In genomic region chr3:13037458-13038117, GRCh38 we compare ENCODE assay signal across 33 cellular contexts.
"Had no signal": no experiment of that assay in that cellular context is flagged by ENCODE, and none has a peak within 500 bp of the region (broad histone marks: within the 10 kb centered on the region; RNA-seq: fewer than 3 reads in every experiment).

No MANE protein-coding gene starts in this region.

- H3K4me3 Mint-ChIP-seq: activated B cell treated with CpG ODN at 0.5 μM for 24 hours; activated CD4-positive, alpha-beta memory T cell treated with anti-CD3 and anti-CD28 coated beads, Interleukin-2, amount 10 ng/mL, durations not matched to agents 7 days and 5 days; activated CD8-positive, alpha-beta memory T cell treated with anti-CD3 and anti-CD28 coated beads, Interleukin-2, amount 10 ng/mL, durations not matched to agents 7 days and 5 days; activated naive CD8-positive, alpha-beta T cell treated with anti-CD3 and anti-CD28 coated beads, Interleukin-2, amount 10 ng/mL, durations not matched to agents 7 days and 5 days; activated T-cell treated with anti-CD3 and anti-CD28 coated beads, Interleukin-2, amount 50 U/mL, for 72 hours; activated T-helper 17 cell treated with anti-CD3 and anti-CD28 coated beads, Interleukin-2, amount 50 U/mL, for 72 hours had no signal

- H3K27me3 Mint-ChIP-seq: activated B cell treated with CpG ODN at 0.5 μM for 24 hours; activated CD8-positive, alpha-beta memory T cell treated with anti-CD3 and anti-CD28 coated beads, Interleukin-2, amount 10 ng/mL, durations not matched to agents 7 days and 5 days; activated naive CD8-positive, alpha-beta T cell treated with anti-CD3 and anti-CD28 coated beads, Interleukin-2, amount 10 ng/mL, durations not matched to agents 7 days and 5 days; activated T-helper 17 cell treated with anti-CD3 and anti-CD28 coated beads, Interleukin-2, amount 50 U/mL, for 72 hours had no signal

- DNase-seq: activated B cell treated with CpG ODN at 0.5 μM for 24 hours; activated CD4-positive, alpha-beta memory T cell treated with anti-CD3 and anti-CD28 coated beads, Interleukin-2, amount 10 ng/mL, durations not matched to agents 7 days and 5 days; activated CD4-positive, alpha-beta T cell treated with anti-CD3 and anti-CD28 coated beads for 48 hours; activated CD4-positive, CD25-positive, alpha-beta regulatory T cell treated with anti-CD3 and anti-CD28 coated beads, Interleukin-2, amount 50 U/mL, for 72 hours; activated CD8-positive, alpha-beta memory T cell treated with anti-CD3 and anti-CD28 coated beads for 24 hours; activated CD8-positive, alpha-beta memory T cell treated with anti-CD3 and anti-CD28 coated beads, Interleukin-2, amount 10 ng/mL, durations not matched to agents 7 days and 5 days; activated CD8-positive, alpha-beta memory T cell treated with anti-CD3 and anti-CD28 coated beads, Interleukin-2, amount 50 U/mL, for 48 hours; activated effector memory CD4-positive, alpha-beta T cell treated with anti-CD3 and anti-CD28 coated beads, Interleukin-2, amount 50 U/mL, for 16 hours; activated naive CD4-positive, alpha-beta T cell; activated naive CD4-positive, alpha-beta T cell treated with anti-CD3 and anti-CD28 coated beads, Interleukin-2, amount 50 U/mL, for 16 hours; activated naive CD8-positive, alpha-beta T cell treated with anti-CD3 and anti-CD28 coated beads, Interleukin-2, amount 10 ng/mL, durations not matched to agents 7 days and 5 days; activated T-cell treated with anti-CD3 and anti-CD28 coated beads, Interleukin-2, amount 50 U/mL, for 72 hours; amygdala; Karpas-422; MG63; NCI-H1048; NCI-H1105 treated with DMSO at 0.1 percent for 48 hours; NCI-H1436; NCI-H1694; NCI-H1930; NCI-H2081 treated with DMSO at 0.1 percent for 48 hours; NCI-H226; NCI-H446 treated with DMSO at 0.1 percent for 48 hours; NCI-H524; NCI-H69; Right ventricle myocardium superior; SW 1271; T-helper 1 cell; T-helper 2 cell; T-helper 9 cell had no signal

- H3K4me3 ChIP-seq: ascending aorta, MG63 had no signal

- H3K9me3 Mint-ChIP-seq: activated B cell treated with CpG ODN at 0.5 μM for 24 hours; activated CD4-positive, alpha-beta memory T cell treated with anti-CD3 and anti-CD28 coated beads, Interleukin-2, amount 10 ng/mL, durations not matched to agents 7 days and 5 days; activated naive CD8-positive, alpha-beta T cell treated with anti-CD3 and anti-CD28 coated beads, Interleukin-2, amount 10 ng/mL, durations not matched to agents 7 days and 5 days; activated T-cell treated with anti-CD3 and anti-CD28 coated beads, Interleukin-2, amount 50 U/mL, for 72 hours; activated T-helper 17 cell treated with anti-CD3 and anti-CD28 coated beads, Interleukin-2, amount 50 U/mL, for 72 hours had no signal

- H3K9me3 ChIP-seq: ascending aorta, MG63 had no signal

- ATAC-seq: activated CD8-positive, alpha-beta memory T cell treated with anti-CD3 and anti-CD28 coated beads, Interleukin-2, amount 10 ng/mL, durations not matched to agents 7 days and 5 days; activated T-cell treated with anti-CD3 and anti-CD28 coated beads, Interleukin-2, amount 50 U/mL, for 72 hours; activated T-helper 17 cell treated with anti-CD3 and anti-CD28 coated beads, Interleukin-2, amount 50 U/mL, for 72 hours had no signal

- H3K27ac Mint-ChIP-seq: activated B cell treated with CpG ODN at 0.5 μM for 24 hours; activated CD4-positive, alpha-beta memory T cell treated with anti-CD3 and anti-CD28 coated beads, Interleukin-2, amount 10 ng/mL, durations not matched to agents 7 days and 5 days; activated CD8-positive, alpha-beta memory T cell treated with anti-CD3 and anti-CD28 coated beads, Interleukin-2, amount 10 ng/mL, durations not matched to agents 7 days and 5 days; activated naive CD8-positive, alpha-beta T cell treated with anti-CD3 and anti-CD28 coated beads, Interleukin-2, amount 10 ng/mL, durations not matched to agents 7 days and 5 days; activated T-cell treated with anti-CD3 and anti-CD28 coated beads, Interleukin-2, amount 50 U/mL, for 72 hours; activated T-helper 17 cell treated with anti-CD3 and anti-CD28 coated beads, Interleukin-2, amount 50 U/mL, for 72 hours had no signal

- H3K27ac ChIP-seq: ascending aorta, VCaP had no signal

- H3K36me3 ChIP-seq: ascending aorta, MG63 had no signal

- H3K36me3 Mint-ChIP-seq: activated CD8-positive, alpha-beta memory T cell treated with anti-CD3 and anti-CD28 coated beads, Interleukin-2, amount 10 ng/mL, durations not matched to agents 7 days and 5 days had no signal

- H3K27me3 ChIP-seq: ascending aorta, MG63 had no signal

- H3K4me1 ChIP-seq: ascending aorta had no signal
